ENCODE assay signal across 12 cellular contexts in the genomic region with DNA sequence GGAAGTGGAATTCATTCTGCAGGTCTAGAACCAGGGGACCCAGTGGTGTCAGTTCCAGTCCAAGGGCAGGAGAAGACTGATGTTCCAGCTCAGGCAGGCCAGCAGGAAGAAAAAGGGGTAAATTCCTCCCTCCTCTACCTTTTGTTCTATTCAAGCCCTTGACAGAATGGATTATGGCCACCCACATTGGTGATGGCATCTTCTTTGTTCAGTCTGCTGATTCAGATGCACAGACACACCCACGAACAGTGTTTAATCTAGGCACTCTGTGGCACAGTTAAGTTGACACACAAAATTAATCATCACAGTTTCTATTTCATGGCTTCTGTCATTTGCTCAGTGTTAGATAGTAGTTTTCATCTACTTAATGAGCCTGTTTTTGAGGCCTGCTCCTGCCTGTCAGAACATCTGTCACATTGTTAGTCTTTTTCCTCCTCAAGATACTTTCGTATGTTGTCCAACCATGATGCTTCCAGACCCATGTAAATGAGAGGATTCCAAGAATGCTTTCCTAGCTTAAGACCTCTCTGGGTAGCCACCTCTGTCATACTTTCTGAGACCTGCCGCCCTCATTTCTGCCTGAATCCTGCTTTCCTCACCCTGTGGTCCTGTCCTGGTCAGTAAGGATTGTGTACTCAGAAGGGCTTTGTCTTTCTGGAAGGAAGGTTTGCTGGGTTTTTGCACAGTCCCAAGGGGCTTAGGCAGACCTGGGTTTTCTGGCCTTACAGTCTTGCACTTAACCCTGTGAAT.
DNase-seq lines count a peak whose midpoint lies in the region; FAIRE-seq and TF ChIP-seq lines count a peak whose summit lies in the region.
"Had no signal": no experiment of that assay in that cellular context is flagged by ENCODE, and none has a peak within 500 bp of the region (broad histone marks: within the 10 kb centered on the region; RNA-seq: fewer than 3 reads in every experiment).

No MANE protein-coding gene starts in this region.

- peak overlapping the region; percentile 23 for H3K27ac Mint-ChIP-seq in activated CD4-positive, alpha-beta memory T cell treated with anti-CD3 and anti-CD28 coated beads for 36 hours
- H3K27ac Mint-ChIP-seq in activated CD4-positive, alpha-beta memory T cell treated with anti-CD3 and anti-CD28 coated beads, Interleukin-2, amount 10 ng/mL, durations not matched to agents 7 days and 5 days: no peak overlapping the region

- no peak overlapping the region for H3K4me3 Mint-ChIP-seq in activated CD4-positive, alpha-beta memory T cell treated with anti-CD3 and anti-CD28 coated beads for 36 hours
- no peak overlapping the region for H3K4me3 Mint-ChIP-seq in activated CD4-positive, alpha-beta memory T cell treated with anti-CD3 and anti-CD28 coated beads, Interleukin-2, amount 10 ng/mL, durations not matched to agents 7 days and 5 days

- H3K9me3 Mint-ChIP-seq in activated CD4-positive, alpha-beta memory T cell treated with anti-CD3 and anti-CD28 coated beads for 36 hours: no peaks in the 10 kb centered on the region
- H3K9me3 Mint-ChIP-seq in activated CD4-positive, alpha-beta memory T cell treated with anti-CD3 and anti-CD28 coated beads, Interleukin-2, amount 10 ng/mL, durations not matched to agents 7 days and 5 days: no peaks in the 10 kb centered on the region

- H3K27me3 ChIP-seq in skeletal muscle satellite cell (ENCODE audit: control insufficient read depth, insufficient read depth, low read length) (no peaks in the 10 kb centered on the region), transverse colon (no peaks in the 10 kb centered on the region)

- H3K9me3 ChIP-seq in skeletal muscle satellite cell (replicated peaks; ENCODE audit: low read length): no peaks in the 10 kb centered on the region
- H3K9me3 ChIP-seq in transverse colon: no peaks in the 10 kb centered on the region
- H3K9me3 ChIP-seq: SK-N-SH had no signal

- CTCF ChIA-PET in activated CD4-positive, alpha-beta memory T cell treated with anti-CD3 and anti-CD28 coated beads for 36 hours (lab: Charles Lee): interaction anchor here (0.7 kb wide), 1 partner anchor 118 kb away, joined by 3 read pairs; no protein-coding TSS in a partner anchor
- CTCF ChIA-PET in activated CD4-positive, alpha-beta memory T cell treated with anti-CD3 and anti-CD28 coated beads, Interleukin-2, amount 10 ng/mL, durations not matched to agents 7 days and 5 days (lab: Charles Lee): no interaction called here

- H3K4me3 ChIP-seq in epithelial cell of esophagus (ENCODE audit: low read length) (no peak overlapping the region), skeletal muscle satellite cell (ENCODE audit: low read length) (no peak overlapping the region), transverse colon (no peak overlapping the region)

- H3K4me1 ChIP-seq in skeletal muscle satellite cell (ENCODE audit: control insufficient read depth, insufficient read depth, low read length) (peaks cover 60% of the 10 kb centered on the region), transverse colon (peaks cover 0 to 5% (median 0%) of the 10 kb centered on the region in 4 donors)

- peak; percentile 49 for DNase-seq in activated CD4-positive, alpha-beta memory T cell treated with anti-CD3 and anti-CD28 coated beads for 36 hours
- DNase-seq in activated CD4-positive, alpha-beta memory T cell treated with anti-CD3 and anti-CD28 coated beads, Interleukin-2, amount 10 ng/mL, durations not matched to agents 7 days and 5 days: no peak
- DNase-seq in RCC 7860 (ENCODE audit: low spot score) (peak; percentile 18), epithelial cell of esophagus (ENCODE audit: low read depth) (peak; percentile 86), transverse colon (no peak), ACHN (no peak), dermis blood vessel endothelial cell (no peak)
- DNase-seq: cerebellar nuclear complex, GF-D8, NCI-H226, SK-N-SH had no signal

- H3K36me3 Mint-ChIP-seq in activated CD4-positive, alpha-beta memory T cell treated with anti-CD3 and anti-CD28 coated beads for 36 hours: peaks cover 13% of the 10 kb centered on the region
- peaks cover 7% of the 10 kb centered on the region for H3K36me3 Mint-ChIP-seq in activated CD4-positive, alpha-beta memory T cell treated with anti-CD3 and anti-CD28 coated beads, Interleukin-2, amount 10 ng/mL, durations not matched to agents 7 days and 5 days (ENCODE audit: low read depth)

- TF ChIP-seq CTCF in epithelial cell of esophagus (IDR thresholded peaks at IDR 0.05; ENCODE audit: insufficient read depth, low read depth, low read length, missing control alignments) (no peak), transverse colon (IDR thresholded peaks at IDR 0.05) (no peak)

- H3K27me3 Mint-ChIP-seq in activated CD4-positive, alpha-beta memory T cell treated with anti-CD3 and anti-CD28 coated beads for 36 hours: no peaks in the 10 kb centered on the region
- H3K27me3 Mint-ChIP-seq in activated CD4-positive, alpha-beta memory T cell treated with anti-CD3 and anti-CD28 coated beads, Interleukin-2, amount 10 ng/mL, durations not matched to agents 7 days and 5 days: no peaks in the 10 kb centered on the region

- TF ChIP-seq POLR2A in transverse colon (IDR thresholded peaks at IDR 0.05): no peak

- no peak overlapping the region for H3K9ac ChIP-seq in skeletal muscle satellite cell (ENCODE audit: low read depth, low read length)
- H3K9ac ChIP-seq: SK-N-SH had no signal

- FAIRE-seq in RCC 7860 (lab: Jason Lieb, UNC): no peak

- in situ Hi-C loops in transverse colon (cut with MboI; ENCODE audit: low pct_ligation_motif_present in 1 of 4, low pct_unique_long_range_greater_than_20kb in 1 of 4, low sequenced_read_pairs in 3 of 4) (no loop called here), ACHN (cut with HindIII; ENCODE audit: low pct_ligation_motif_present, low pct_unique_long_range_greater_than_20kb, low sequenced_read_pairs) (no loop called here)

- WGBS in transverse colon (ENCODE audit: low coverage in 1 of 2), 2 donors: 72 to 76% methylated on average over 3 of the region's 3 CpGs

- H3K27ac ChIP-seq in transverse colon: no peak overlapping the region

- peaks cover 15% of the 10 kb centered on the region for H3K4me1 Mint-ChIP-seq in activated CD4-positive, alpha-beta memory T cell treated with anti-CD3 and anti-CD28 coated beads for 36 hours (ENCODE audit: low read depth)
- peaks cover 8% of the 10 kb centered on the region for H3K4me1 Mint-ChIP-seq in activated CD4-positive, alpha-beta memory T cell treated with anti-CD3 and anti-CD28 coated beads, Interleukin-2, amount 10 ng/mL, durations not matched to agents 7 days and 5 days

- H3K4me2 ChIP-seq in skeletal muscle satellite cell (ENCODE audit: low read length): peak overlapping the region; percentile 16
- H3K4me2 ChIP-seq: SK-N-SH had no signal

- TF ChIP-seq EP300 in transverse colon (IDR thresholded peaks at IDR 0.05; ENCODE audit: low read depth): no peak

- POLR2A ChIA-PET in activated CD4-positive, alpha-beta memory T cell treated with anti-CD3 and anti-CD28 coated beads for 36 hours (lab: Charles Lee): interaction anchor here (1.3 kb wide), 1 partner anchor 16 kb away, joined by 4 read pairs; no protein-coding TSS in a partner anchor
- POLR2A ChIA-PET in activated CD4-positive, alpha-beta memory T cell treated with anti-CD3 and anti-CD28 coated beads, Interleukin-2, amount 10 ng/mL, durations not matched to agents 7 days and 5 days (lab: Charles Lee): no interaction called here

- intact Hi-C loops in activated CD4-positive, alpha-beta memory T cell treated with anti-CD3 and anti-CD28 coated beads for 36 hours (cut with micrococcal nuclease): loop anchor here (1.0 to 5.0 kb wide), 2 partner anchors 17 to 488 kb away; a partner anchor contains a TSS
- intact Hi-C loops in transverse colon (cut with DNase I; ENCODE audit: low total_unique reads): no loop called here

- peaks cover 36% of the 10 kb centered on the region for H3K36me3 ChIP-seq in skeletal muscle satellite cell (ENCODE audit: insufficient read depth, low read length)
- H3K36me3 ChIP-seq in transverse colon: no peaks in the 10 kb centered on the region

Comparison
In these comparisons a context has a peak if more than half of its experiments do, and no peak if none do; other contexts are left out.
1. DNase-seq: peak in activated CD4-positive, alpha-beta memory T cell treated with anti-CD3 and anti-CD28 coated beads for 36 hours (single experiment), RCC 7860 (single experiment) and epithelial cell of esophagus (single experiment); none in activated CD4-positive, alpha-beta memory T cell treated with anti-CD3 and anti-CD28 coated beads, Interleukin-2, amount 10 ng/mL, durations not matched to agents 7 days and 5 days (single experiment), transverse colon (single experiment), ACHN (single experiment) and dermis blood vessel endothelial cell (single experiment).